2 cellular contexts compared by ENCODE assay signal in the genomic region with DNA sequence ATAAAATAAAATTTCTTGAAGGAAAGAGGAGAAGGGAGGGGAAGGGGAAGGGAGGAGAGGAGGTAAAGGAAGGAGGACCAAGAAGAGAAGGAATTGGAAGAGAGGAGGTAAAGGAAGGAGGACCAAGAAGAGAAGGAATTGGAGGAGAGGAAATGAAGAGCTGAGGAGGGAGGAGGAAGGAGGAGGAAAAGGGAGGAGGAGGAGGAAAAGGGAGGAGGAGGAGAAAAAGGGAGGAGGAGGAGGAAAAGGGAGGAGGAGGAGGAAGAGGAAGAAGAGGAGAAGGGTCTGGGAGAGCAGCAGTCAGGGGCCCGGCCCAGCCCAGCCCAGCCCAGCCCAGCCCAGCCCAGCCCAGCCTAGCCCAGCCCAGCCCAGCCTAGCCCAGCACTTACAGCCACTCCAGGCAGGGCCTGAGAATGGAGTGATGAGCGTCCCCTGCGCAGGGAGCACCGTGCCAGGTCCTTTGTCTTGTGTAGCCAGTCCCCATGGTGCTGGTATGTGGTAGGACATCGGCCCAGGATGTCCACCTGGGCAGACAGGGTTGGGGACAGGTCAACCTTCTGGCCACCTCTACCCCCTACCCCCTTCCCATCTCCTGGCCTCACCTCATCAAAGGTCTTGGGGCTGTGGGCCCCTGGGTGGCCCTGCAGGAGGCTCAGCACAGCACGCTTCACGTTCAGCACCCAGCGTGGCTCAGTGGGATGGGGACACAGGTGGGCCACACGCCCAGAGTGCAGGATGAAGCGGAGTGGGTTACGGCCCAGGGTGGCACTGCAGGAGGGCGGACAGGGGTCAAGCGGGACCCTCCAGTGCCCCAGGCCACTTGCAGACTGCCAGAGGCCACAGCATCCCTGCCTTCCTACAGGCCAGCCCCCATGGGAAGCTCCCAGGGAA.
TF ChIP-seq lines count a peak whose summit lies in the region.

No MANE protein-coding gene starts in this region.

TF ChIP-seq in H1, 55 proteins besides CTCF, POLR2A, EP300 and RAD21:
- TF ChIP-seq SIN3A (conservative IDR thresholded peaks at IDR 0.05 in 1 of 2, IDR thresholded peaks at IDR 0.05 in 1 of 2; ENCODE audit: low read depth in 1 of 2, low read length in 2 of 2) (no peak), ASH2L (IDR thresholded peaks at IDR 0.05; ENCODE audit: low read length) (no peak), SUZ12 (IDR thresholded peaks at IDR 0.05; ENCODE audit: low read length) (no peak), RXRA (IDR thresholded peaks at IDR 0.05; ENCODE audit: insufficient read depth, low read depth, low read length) (no peak), KDM5A (IDR thresholded peaks at IDR 0.05; ENCODE audit: low read length) (no peak)

TF ChIP-seq in GM12891, 5 proteins besides CTCF, POLR2A, EP300 and RAD21:
- no peak for TF ChIP-seq TAF1 (IDR thresholded peaks at IDR 0.05; ENCODE audit: low read depth, low read length)
- TF ChIP-seq POU2F2 (IDR thresholded peaks at IDR 0.05; ENCODE audit: low read depth, low read length), result no peak
- no peak for TF ChIP-seq POLR2AphosphoS5 (IDR thresholded peaks at IDR 0.05; ENCODE audit: low read depth, low read length)
- no peak for TF ChIP-seq SPI1 (IDR thresholded peaks at IDR 0.05; ENCODE audit: low read depth, low read length)
- TF ChIP-seq PAX5 (IDR thresholded peaks at IDR 0.05; ENCODE audit: insufficient read depth, low read length, severe bottlenecking), result no peak
